In genomic region chr12:92301329-92301728, GRCh38 we compare ENCODE assay signal across 27 cellular contexts.
"Had no signal": no experiment of that assay in that cellular context is flagged by ENCODE, and none has a peak within 500 bp of the region (broad histone marks: within the 10 kb centered on the region; RNA-seq: fewer than 3 reads in every experiment).

No MANE protein-coding gene starts in this region.

- H3K36me3 Mint-ChIP-seq: brain; stimulated activated effector memory CD8-positive, alpha-beta T cell treated with anti-CD3 and anti-CD28 coated beads, Interleukin-12 subunit alpha, Interleukin-12 subunit beta, amount 100 ng/mL, for 72 hours had no signal

- DNase-seq: activated CD4-positive, alpha-beta T cell treated with anti-CD3 and anti-CD28 coated beads for 48 hours; activated CD4-positive, alpha-beta T cell treated with anti-CD3 and anti-CD28 coated beads, Interleukin-2, amount 50 U/mL, for 48 hours; activated CD8-positive, alpha-beta memory T cell treated with anti-CD3 and anti-CD28 coated beads for 24 hours; activated effector memory CD4-positive, alpha-beta T cell treated with anti-CD3 and anti-CD28 coated beads, Interleukin-2, amount 50 U/mL, for 16 hours; activated naive CD4-positive, alpha-beta T cell treated with anti-CD3 and anti-CD28 coated beads for 36 hours; activated naive CD8-positive, alpha-beta T cell treated with anti-CD3 and anti-CD28 coated beads for 36 hours; adrenal gland; cerebellar nuclear complex; endodermal cell; foreskin fibroblast; head of caudate nucleus; hippocampal formation; left cardiac atrium; left ventricle myocardium superior; mucosa of descending colon; pancreas; sigmoid colon; small intestine; stimulated activated CD4-positive, alpha-beta T cell treated with anti-CD3 and anti-CD28 coated beads, Interleukin-4, amount 100 ng/mL, for 24 hours; tibial artery; upper lobe of right lung had no signal

- H3K27ac Mint-ChIP-seq: activated naive CD4-positive, alpha-beta T cell treated with anti-CD3 and anti-CD28 coated beads for 36 hours; activated naive CD8-positive, alpha-beta T cell treated with anti-CD3 and anti-CD28 coated beads for 36 hours; activated T-helper 1 cell treated with anti-CD3 and anti-CD28 coated beads, Interleukin-12 subunit alpha, Interleukin-12 subunit beta, Interleukin-2, Interleukin-4 antibody, amounts not matched to agents 30 ng/mL and 10 ng/mL and 1 ng/mL, durations not matched to agents 14 hours and 24 hours and 36 hours; brain; endodermal cell; stimulated activated effector memory CD8-positive, alpha-beta T cell treated with anti-CD3 and anti-CD28 coated beads, Interleukin-12 subunit alpha, Interleukin-12 subunit beta, amount 100 ng/mL, for 72 hours; T-helper 2 cell treated with Interferon-gamma antibody and Interleukin-4, amounts not matched to agents 5 μg/mL and 100 μg/mL, for 36 hours had no signal

- H3K4me3 Mint-ChIP-seq: activated naive CD4-positive, alpha-beta T cell treated with anti-CD3 and anti-CD28 coated beads for 36 hours; activated naive CD8-positive, alpha-beta T cell treated with anti-CD3 and anti-CD28 coated beads for 36 hours; activated T-helper 1 cell treated with anti-CD3 and anti-CD28 coated beads, Interleukin-12 subunit alpha, Interleukin-12 subunit beta, Interleukin-2, Interleukin-4 antibody, amounts not matched to agents 30 ng/mL and 10 ng/mL and 1 ng/mL, durations not matched to agents 14 hours and 24 hours and 36 hours; brain; endodermal cell; stimulated activated effector memory CD8-positive, alpha-beta T cell treated with anti-CD3 and anti-CD28 coated beads, Interleukin-12 subunit alpha, Interleukin-12 subunit beta, amount 100 ng/mL, for 72 hours; T-helper 2 cell treated with Interferon-gamma antibody and Interleukin-4, amounts not matched to agents 5 μg/mL and 100 μg/mL, for 36 hours had no signal

- H3K9me3 Mint-ChIP-seq: activated naive CD4-positive, alpha-beta T cell treated with anti-CD3 and anti-CD28 coated beads for 36 hours; brain; endodermal cell; stimulated activated effector memory CD8-positive, alpha-beta T cell treated with anti-CD3 and anti-CD28 coated beads, Interleukin-12 subunit alpha, Interleukin-12 subunit beta, amount 100 ng/mL, for 72 hours had no signal

- H3K4me1 Mint-ChIP-seq: stimulated activated effector memory CD8-positive, alpha-beta T cell treated with anti-CD3 and anti-CD28 coated beads, Interleukin-12 subunit alpha, Interleukin-12 subunit beta, amount 100 ng/mL, for 72 hours had no signal

- H3K27me3 Mint-ChIP-seq: activated naive CD8-positive, alpha-beta T cell treated with anti-CD3 and anti-CD28 coated beads for 36 hours; brain had no signal

- ATAC-seq: activated CD4-positive, CD25-positive, alpha-beta regulatory T cell treated with anti-CD3 and anti-CD28 coated beads, Interleukin-2, amount 50 U/mL, for 24 hours; esophagus mucosa; left cardiac atrium; left ventricle myocardium superior; mucosa of descending colon; stimulated activated effector memory CD8-positive, alpha-beta T cell treated with anti-CD3 and anti-CD28 coated beads, Interleukin-12 subunit alpha, Interleukin-12 subunit beta, amount 100 ng/mL, for 72 hours had no signal
